Comparison of ENCODE assay signal across 12 cellular contexts in the genomic region with DNA sequence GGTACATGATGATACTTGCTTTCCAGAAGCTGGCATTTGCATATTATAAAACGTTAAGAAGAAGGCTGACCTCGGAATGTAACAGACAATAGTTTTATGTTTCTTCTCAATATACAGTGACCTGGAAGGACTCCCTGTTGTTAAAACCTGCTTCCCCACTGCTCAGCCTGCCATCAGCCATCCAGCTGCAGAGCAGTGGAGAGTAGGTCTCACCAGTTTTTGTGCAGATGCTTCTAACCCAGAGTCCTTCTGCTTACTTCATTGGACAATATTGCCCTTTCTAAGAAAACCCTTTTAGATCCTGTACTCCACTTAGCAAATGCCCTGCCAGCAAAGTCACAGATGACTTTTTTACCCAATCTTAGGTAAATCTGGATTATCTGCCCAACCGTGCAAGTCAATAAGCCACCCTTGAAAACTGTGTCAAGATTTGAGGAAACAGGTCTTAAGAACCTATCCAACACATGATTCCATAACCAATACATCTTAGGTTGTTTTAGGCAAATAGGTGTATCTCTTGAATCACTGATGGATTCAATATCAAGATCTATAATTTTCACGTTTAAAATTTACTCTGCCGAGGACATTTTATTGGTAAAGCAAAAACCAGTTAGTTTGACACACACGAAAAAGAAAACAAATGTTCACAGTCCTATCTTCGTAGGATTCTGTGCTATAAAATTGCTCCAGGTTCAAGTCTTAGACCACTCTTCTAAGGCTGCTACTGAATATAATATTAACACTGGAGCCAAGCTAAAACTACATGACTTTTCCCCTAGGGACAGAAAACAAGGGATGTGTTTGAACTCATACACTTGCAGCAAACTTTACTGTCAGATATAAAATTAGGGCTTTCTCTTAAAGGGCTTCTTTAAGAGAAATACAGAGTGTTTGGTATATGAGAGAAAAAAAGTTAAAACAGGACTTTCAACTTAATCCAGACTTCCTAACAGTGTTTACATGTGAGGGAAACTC. TPM values are rescaled to one million over a fixed set of nuclear protein-coding genes. Genes with fewer than 3 reads are reported as not detected.
DNase-seq lines count a peak whose midpoint lies in the region; ATAC-seq and TF ChIP-seq lines count a peak whose summit lies in the region.
"Had no signal": no experiment of that assay in that cellular context is flagged by ENCODE, and none has a peak within 500 bp of the region (broad histone marks: within the 10 kb centered on the region; RNA-seq: fewer than 3 reads in every experiment).

No MANE protein-coding gene starts in this region.

- no peaks in the 10 kb centered on the region for H3K27me3 ChIP-seq in endodermal cell (ENCODE audit: control insufficient read depth, insufficient read depth, low read length, poor library complexity, severe bottlenecking)

- no peaks in the 10 kb centered on the region for H3K4me1 ChIP-seq in endodermal cell (ENCODE audit: control insufficient read depth, insufficient read depth, low read length)

- H3K4me1 Mint-ChIP-seq in endodermal cell, result peaks cover 22% of the 10 kb centered on the region

- 76 to 82% methylated on average over 6 to 7 of the region's 7 CpGs for WGBS in endodermal cell (ENCODE audit: insufficient coverage in 1 of 2, insufficient read length in 1 of 2), 2 experiments

- H3K9me3 ChIP-seq in endodermal cell (ENCODE audit: control insufficient read depth, low read length), result no peaks in the 10 kb centered on the region

- no peak overlapping the region for H3K27ac Mint-ChIP-seq in endodermal cell
- H3K27ac Mint-ChIP-seq: IgD-negative memory B cell had no signal

- H3K9me3 Mint-ChIP-seq in endodermal cell, result no peaks in the 10 kb centered on the region
- H3K9me3 Mint-ChIP-seq: IgD-negative memory B cell had no signal

- peaks cover 11% of the 10 kb centered on the region for H3K36me3 Mint-ChIP-seq in endodermal cell (ENCODE audit: low read depth)
- H3K36me3 Mint-ChIP-seq: IgD-negative memory B cell had no signal

- DNase-seq in NCI-H146 (lab: John Stamatoyannopoulos, UW) (peak; percentile 10), NCI-H146 treated with DMSO at 0.1 percent for 48 hours (lab: John Stamatoyannopoulos, UW; ENCODE audit: unreplicated experiment) (no peak), RKO (ENCODE audit: low spot score) (peak; percentile 79), endodermal cell (peak; percentile 72), renal cortical epithelial cell (ENCODE audit: low read depth) (peak; percentile 69), NCI-H128 (lab: John Stamatoyannopoulos, UW; ENCODE audit: unreplicated experiment) (no peak)
- no peak for DNase-seq in activated CD4-positive, CD25-positive, alpha-beta regulatory T cell treated with anti-CD3 and anti-CD28 coated beads, Interleukin-2, amount 50 U/mL, for 72 hours
- DNase-seq: 8988T, activated gamma-delta T cell, NCI-H510A treated with DMSO at 0.1 percent for 48 hours had no signal

- H3K36me3 ChIP-seq in endodermal cell (ENCODE audit: control insufficient read depth, insufficient read depth, low read length), result no peaks in the 10 kb centered on the region

- H3K4me3 Mint-ChIP-seq in endodermal cell, result no peak overlapping the region

- ATAC-seq in HG03571 (IDR thresholded peaks at IDR 0.05; ENCODE audit: unreplicated experiment), result no peak

- TF ChIP-seq CTCF in endodermal cell (conservative IDR thresholded peaks at IDR 0.05), result no peak

- no peak overlapping the region for H3K27ac ChIP-seq in endodermal cell (ENCODE audit: low read depth, low read length)

- no peak overlapping the region for H3K4me3 ChIP-seq in endodermal cell (ENCODE audit: low read length)

- no peaks in the 10 kb centered on the region for H3K27me3 Mint-ChIP-seq in endodermal cell (ENCODE audit: insufficient read depth)

- H3K9ac ChIP-seq in endodermal cell (ENCODE audit: extremely low read depth, low read length, poor library complexity, severe bottlenecking), result no peak overlapping the region

RNA-seq across cellular contexts. Expression of gene PHLDA1, which starts 5.7 kb away (rescaled TPM):
- 10 to 100 TPM in 1 of 2 donors, 1 to 10 TPM in 1; 3.7 to 16.2 TPM for total RNA-seq in endodermal cell
- polyA plus RNA-seq in endodermal cell (2013, experiment 1 of 2), result 14.9 TPM
- polyA plus RNA-seq in endodermal cell (2013, experiment 2 of 2), result 13.4 TPM
- 38.2 and 68.7 TPM in 2 replicates for total RNA-seq in renal cortical epithelial cell

RNA-seq across cellular contexts. Expression of gene NAP1L1, which starts 58.6 kb away (rescaled TPM):
- total RNA-seq in endodermal cell, result 100 to 1,000 TPM; 711 to 829 TPM
- polyA plus RNA-seq in endodermal cell (2013, experiment 1 of 2), result 1,267 TPM
- 1,250 TPM for polyA plus RNA-seq in endodermal cell (2013, experiment 2 of 2)
- total RNA-seq in renal cortical epithelial cell, result 309 and 481 TPM in 2 replicates

Comparison
In these comparisons a context has a peak if more than half of its experiments do, and no peak if none do; other contexts are left out.
1. DNase-seq: peak in NCI-H146 (single experiment), RKO (single experiment), endodermal cell (single experiment) and renal cortical epithelial cell (single experiment); none in NCI-H146 treated with DMSO at 0.1 percent for 48 hours (single experiment), NCI-H128 (single experiment) and activated CD4-positive, CD25-positive, alpha-beta regulatory T cell treated with anti-CD3 and anti-CD28 coated beads, Interleukin-2, amount 50 U/mL, for 72 hours (single experiment).